In the genomic region with DNA sequence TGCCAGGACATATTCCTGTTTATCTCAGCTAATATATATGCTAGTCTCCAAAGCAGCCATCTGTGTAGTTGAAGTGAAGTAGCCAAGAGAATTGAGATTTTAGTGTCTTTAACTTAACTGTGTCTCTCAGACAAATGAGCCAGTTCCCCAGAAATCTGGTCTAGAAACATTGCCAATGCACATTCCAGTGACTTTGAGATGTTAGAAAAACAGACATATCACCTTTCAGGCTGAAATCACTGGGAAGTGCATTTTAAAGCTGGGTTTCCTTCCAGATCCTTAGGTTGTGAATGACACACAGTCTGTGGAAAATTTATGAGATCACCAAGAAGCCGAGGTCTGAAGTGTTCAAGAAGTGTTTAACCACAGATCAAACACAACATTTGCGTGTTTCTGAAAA, we compare ENCODE assay signal across 18 cellular contexts.
DNase-seq lines count a peak whose midpoint lies in the region; ATAC-seq lines count a peak whose summit lies in the region.
"Had no signal": no experiment of that assay in that cellular context is flagged by ENCODE, and none has a peak within 500 bp of the region (broad histone marks: within the 10 kb centered on the region; RNA-seq: fewer than 3 reads in every experiment).

No MANE protein-coding gene starts in this region.

- peaks cover 7% of the 10 kb centered on the region; the same call in 1 of the 2 replicates for H3K4me1 ChIP-seq in GM23248 (ENCODE audit: insufficient read depth)

- H3K4me2 ChIP-seq in GM23248 (ENCODE audit: unreplicated experiment) = no peak overlapping the region

- no peak overlapping the region for H2AFZ ChIP-seq in GM23248

- no peak overlapping the region for H3K9ac ChIP-seq in GM23248

- no peak overlapping the region for H3K27ac ChIP-seq in GM23248
- H3K27ac ChIP-seq: C4-2B had no signal

- H3K36me3 Mint-ChIP-seq in activated T-helper 1 cell treated with anti-CD3 and anti-CD28 coated beads, Interleukin-12 subunit alpha, Interleukin-12 subunit beta, Interleukin-2, Interleukin-4 antibody, amounts not matched to agents 30 ng/mL and 10 ng/mL and 1 ng/mL, durations not matched to agents 14 hours and 24 hours and 36 hours (ENCODE audit: low read depth) = no peaks in the 10 kb centered on the region

- H3K27me3 ChIP-seq in GM23248 (replicated peaks; ENCODE audit: insufficient read depth) = 0 out of 2 replicates have a peak, but pooled peaks cover 7% of the 10 kb centered on the region

- intact Hi-C loops in activated T-helper 1 cell treated with anti-CD3 and anti-CD28 coated beads, Interleukin-12 subunit alpha, Interleukin-12 subunit beta, Interleukin-2, Interleukin-4 antibody, amounts not matched to agents 30 ng/mL and 10 ng/mL and 1 ng/mL, durations not matched to agents 14 hours and 24 hours and 36 hours (cut with micrococcal nuclease) = loop anchor here (5.0 to 10.0 kb wide), 2 partner anchors 116 to 428 kb away; partner anchors contain the start of gene MTX3

- H3K27me3 Mint-ChIP-seq in activated T-helper 1 cell treated with anti-CD3 and anti-CD28 coated beads, Interleukin-12 subunit alpha, Interleukin-12 subunit beta, Interleukin-2, Interleukin-4 antibody, amounts not matched to agents 30 ng/mL and 10 ng/mL and 1 ng/mL, durations not matched to agents 14 hours and 24 hours and 36 hours (ENCODE audit: insufficient read depth) = peaks cover 3% of the 10 kb centered on the region

- H3K4me1 Mint-ChIP-seq in activated T-helper 1 cell treated with anti-CD3 and anti-CD28 coated beads, Interleukin-12 subunit alpha, Interleukin-12 subunit beta, Interleukin-2, Interleukin-4 antibody, amounts not matched to agents 30 ng/mL and 10 ng/mL and 1 ng/mL, durations not matched to agents 14 hours and 24 hours and 36 hours (ENCODE audit: low read depth) = no peaks in the 10 kb centered on the region

- H3K4me3 ChIP-seq in GM23248 = no peak overlapping the region

- ATAC-seq in GM21526 (IDR thresholded peaks at IDR 0.05; ENCODE audit: low FRiP score, unreplicated experiment) = no peak

- H3K9me3 ChIP-seq in GM23248 (ENCODE audit: low read depth) = no peaks in the 10 kb centered on the region

- no peak overlapping the region for H3K4me3 Mint-ChIP-seq in activated T-helper 1 cell treated with anti-CD3 and anti-CD28 coated beads, Interleukin-12 subunit alpha, Interleukin-12 subunit beta, Interleukin-2, Interleukin-4 antibody, amounts not matched to agents 30 ng/mL and 10 ng/mL and 1 ng/mL, durations not matched to agents 14 hours and 24 hours and 36 hours

- H3K27ac Mint-ChIP-seq in activated T-helper 1 cell treated with anti-CD3 and anti-CD28 coated beads, Interleukin-12 subunit alpha, Interleukin-12 subunit beta, Interleukin-2, Interleukin-4 antibody, amounts not matched to agents 30 ng/mL and 10 ng/mL and 1 ng/mL, durations not matched to agents 14 hours and 24 hours and 36 hours = peak overlapping the region; percentile 14

- no peaks in the 10 kb centered on the region for H3K9me3 Mint-ChIP-seq in activated T-helper 1 cell treated with anti-CD3 and anti-CD28 coated beads, Interleukin-12 subunit alpha, Interleukin-12 subunit beta, Interleukin-2, Interleukin-4 antibody, amounts not matched to agents 30 ng/mL and 10 ng/mL and 1 ng/mL, durations not matched to agents 14 hours and 24 hours and 36 hours

- in situ Hi-C loops in GM23248 (cut with MboI) = loop anchor here (25.0 kb wide), 1 partner anchor 411 kb away; no protein-coding TSS in a partner anchor

- no peaks in the 10 kb centered on the region for H3K79me2 ChIP-seq in GM23248 (ENCODE audit: insufficient read depth)

- H4K20me1 ChIP-seq in GM23248 (ENCODE audit: insufficient read depth) = no peaks in the 10 kb centered on the region

- DNase-seq in GM23248 (peak; percentile 15), fibroblast of peridontal ligament (ENCODE audit: extremely low read depth) (peak; percentile 76), pons (ENCODE audit: low spot score) (peak; percentile 9), NCI-H1436 (lab: John Stamatoyannopoulos, UW) (no peak), SHP77 treated with DMSO at 0.1 percent for 48 hours (lab: John Stamatoyannopoulos, UW) (no peak)
- DNase-seq in activated T-helper 1 cell treated with anti-CD3 and anti-CD28 coated beads, Interleukin-12 subunit alpha, Interleukin-12 subunit beta, Interleukin-2, Interleukin-4 antibody, amounts not matched to agents 30 ng/mL and 10 ng/mL and 1 ng/mL, durations not matched to agents 14 hours and 24 hours and 36 hours (ENCODE audit: low spot score) = no peak
- DNase-seq: DMS79 treated with DMSO at 0.1 percent for 48 hours, GOT3, KBM-7, NCI-H1105 treated with DMSO at 0.1 percent for 48 hours, NCI-H187, NCI-H2107, NCI-H510A, NCI-H774, OCI-M1, Right ventricle myocardium superior had no signal

- H3F3A ChIP-seq in GM23248 (ENCODE audit: insufficient read depth) = no peaks in the 10 kb centered on the region

- H3K9me2 ChIP-seq in GM23248 (ENCODE audit: insufficient read depth) = no peaks in the 10 kb centered on the region

- no peaks in the 10 kb centered on the region for H3K36me3 ChIP-seq in GM23248 (ENCODE audit: low read depth)

- 62 to 64% methylated on average over 2 of the region's 2 CpGs for WGBS in GM23248 (ENCODE audit: low coverage in 1 of 2, low lambda C conversion rate in 2 of 2, missing lambda C conversion rate in 2 of 2), 2 experiments

Comparison
In these comparisons a context has a peak if more than half of its experiments do, and no peak if none do; other contexts are left out.
1. DNase-seq: peak in GM23248 (single experiment), fibroblast of peridontal ligament (single experiment) and pons (single experiment); none in activated T-helper 1 cell treated with anti-CD3 and anti-CD28 coated beads, Interleukin-12 subunit alpha, Interleukin-12 subunit beta, Interleukin-2, Interleukin-4 antibody, amounts not matched to agents 30 ng/mL and 10 ng/mL and 1 ng/mL, durations not matched to agents 14 hours and 24 hours and 36 hours (single experiment), NCI-H1436 (single experiment) and SHP77 treated with DMSO at 0.1 percent for 48 hours (single experiment).